Comparison of ENCODE assay signal across 8 cellular contexts in genomic region chr3:51389423-51390183, GRCh38. TPM values are rescaled to one million over a fixed set of nuclear protein-coding genes. Genes with fewer than 3 reads are reported as not detected.
DNase-seq lines count a peak whose midpoint lies in the region; ATAC-seq, FAIRE-seq and TF ChIP-seq lines count a peak whose summit lies in the region.

No MANE protein-coding gene starts in this region.

- no peak overlapping the region for H3K9ac ChIP-seq in H1 (replicated peaks in 1 of 4; ENCODE audit: extremely low read depth in 1 of 4, low read depth in 3 of 4, low read length in 3 of 4)

- H3K56ac ChIP-seq in H1 (replicated peaks; ENCODE audit: insufficient read length, low read depth, low read length), result no peak overlapping the region

- H3K27me3 Mint-ChIP-seq in mesothelial cell of epicardium (ENCODE audit: low read depth), result no peaks in the 10 kb centered on the region

- peaks cover 32 to 57% of the 10 kb centered on the region in 2 experiments for H3K79me2 ChIP-seq in H1 (ENCODE audit: control insufficient read depth in 1 of 2, insufficient read depth in 2 of 2, low read length in 2 of 2)

- H3K27me3 ChIP-seq in H1 (replicated peaks in 1 of 4; ENCODE audit: control insufficient read depth in 3 of 4, extremely low read depth in 1 of 4, insufficient read depth in 3 of 4, low read length in 3 of 4) (no peaks in the 10 kb centered on the region), suprapubic skin (no peaks in the 10 kb centered on the region)

- H4K8ac ChIP-seq in H1 (ENCODE audit: extremely low read depth, insufficient read depth, low read length), result no peak overlapping the region

- no peak overlapping the region for H2BK5ac ChIP-seq in H1 (ENCODE audit: low read depth, low read length)

- peak; percentile 46 for DNase-seq in EL
- DNase-seq in LHCN-M2 (ENCODE audit: low read depth), result peak; percentile 41
- DNase-seq in activated CD4-positive, alpha-beta T cell treated with anti-CD3 and anti-CD28 coated beads, Interleukin-2, amount 50 U/mL, for 48 hours, result peak; percentile 57 to 62
- DNase-seq in H1 (ENCODE audit: low read depth in 1 of 2, low spot score in 2 of 2), result peak in 1 of 2 experiments; percentile 73
- peak in 1 of 2 experiments; percentile 52 for DNase-seq in mesothelial cell of epicardium (ENCODE audit: low spot score in 2 of 2, unreplicated experiment in 2 of 2)
- peak in 1 of 2 donors; percentile 72 for DNase-seq in suprapubic skin (ENCODE audit: low spot score in 2 of 2)

- ATAC-seq in GM18861 (IDR thresholded peaks at IDR 0.05; ENCODE audit: unreplicated experiment), result no peak
- ATAC-seq in HG02852 (IDR thresholded peaks at IDR 0.05; ENCODE audit: unreplicated experiment), result no peak

- TF ChIP-seq EP300 in H1 (IDR thresholded peaks at IDR 0.05; ENCODE audit: borderline replicate concordance in 1 of 2, low read depth in 2 of 2, low read length in 2 of 2), result no peak
- TF ChIP-seq EP300 in suprapubic skin (IDR thresholded peaks at IDR 0.05), result no peak

- no peak for FAIRE-seq in H1 (lab: Jason Lieb, UNC)

- no peak overlapping the region for H2BK12ac ChIP-seq in H1 (ENCODE audit: low read depth, low read length)

- no peak overlapping the region; a peak in 1 of 4 replicates for H3K4me2 ChIP-seq in H1 (ENCODE audit: insufficient read depth in 1 of 2, low read depth in 2 of 2, low read length in 2 of 2)

- H3K4me1 ChIP-seq in H1 (replicated peaks in 1 of 4; ENCODE audit: control insufficient read depth in 3 of 4, insufficient read depth in 4 of 4, low read length in 3 of 4), result peaks cover 4 to 34% (median 18%) of the 10 kb centered on the region in 4 experiments
- H3K4me1 ChIP-seq in suprapubic skin, result peaks cover 84% of the 10 kb centered on the region

- H2AK5ac ChIP-seq in H1 (ENCODE audit: low read depth, low read length), result no peak overlapping the region

- H2BK15ac ChIP-seq in H1 (ENCODE audit: low read length), result no peak overlapping the region

- peak in 2 of 3 experiments; percentile 87 to 88; a peak in 3 of 4 replicates for TF ChIP-seq CTCF in H1 (IDR thresholded peaks at IDR 0.05; ENCODE audit: control extremely low read depth in 1 of 3, insufficient read depth in 1 of 3, low read depth in 1 of 3, low read length in 3 of 3)
- TF ChIP-seq CTCF in mesothelial cell of epicardium (IDR thresholded peaks at IDR 0.05; ENCODE audit: unreplicated experiment), result peak; percentile 64
- TF ChIP-seq CTCF in suprapubic skin (IDR thresholded peaks at IDR 0.05), result peak; percentile 30 to 72

- peak; percentile 63 to 72 for TF ChIP-seq RAD21 in H1 (IDR thresholded peaks at IDR 0.05 in 1 of 2, conservative IDR thresholded peaks at IDR 0.05 in 1 of 2; ENCODE audit: low read depth in 2 of 2, low read length in 2 of 2)

- 76% methylated on average over 5 of the region's 6 CpGs; no CpG with 5 or more reads in 1 of the 2 experiments for WGBS in H1 (ENCODE audit: extremely low coverage in 1 of 2, insufficient coverage in 1 of 2, insufficient read length in 1 of 2, insufficient replicate concordance in 2 of 2, low coverage in 1 of 2, low lambda C conversion rate in 2 of 2, missing lambda C conversion rate in 1 of 2), 2 experiments
- 41% methylated on average over 6 of the region's 6 CpGs for WGBS in suprapubic skin

- no peak overlapping the region for H2BK120ac ChIP-seq in H1 (replicated peaks; ENCODE audit: low read depth, low read length)

- H3K4me1 Mint-ChIP-seq in mesothelial cell of epicardium, result peaks cover 65% of the 10 kb centered on the region

- no peak overlapping the region for H3K14ac ChIP-seq in H1 (ENCODE audit: insufficient read length)

- no peak overlapping the region for H3K27ac ChIP-seq in H1 (ENCODE audit: low read depth, low read length)
- H3K27ac ChIP-seq in suprapubic skin, result peak overlapping the region; percentile 72

- H3K23ac ChIP-seq in H1 (ENCODE audit: insufficient read length), result no peak overlapping the region

- POLR2A ChIA-PET in H1 (lab: Charles Lee; ENCODE audit: partially characterized antibody), result interaction anchor here (1.0 to 2.8 kb wide), 8 partner anchors 18 to 773 kb away, joined by 3 to 9 read pairs (median 4); partner anchors contain the start of genes DCAF1 and MAPKAPK3

- H4K20me1 ChIP-seq in H1 (replicated peaks in 1 of 2; ENCODE audit: control insufficient read depth in 1 of 2, insufficient read depth in 2 of 2, low read length in 2 of 2), result peaks cover 26 to 41% of the 10 kb centered on the region in 2 experiments

- CTCF ChIA-PET in H1 (lab: Charles Lee; ENCODE audit: partially characterized antibody), result interaction anchor here (0.6 to 7.2 kb wide), 41 partner anchors 10 to 1090 kb away, joined by 3 to 53 read pairs (median 4); partner anchors contain the start of genes CISH, HYAL3, MAPKAPK3 and NAA80

- H3K18ac ChIP-seq in H1 (ENCODE audit: extremely low read depth, low read length), result no peak overlapping the region

- H2BK20ac ChIP-seq in H1 (ENCODE audit: low read length), result no peak overlapping the region

- H3K4me3 ChIP-seq in H1 (ENCODE audit: extremely low read depth in 1 of 4, insufficient read depth in 2 of 4, low read depth in 3 of 4, low read length in 4 of 4), result no peak overlapping the region
- no peak overlapping the region for H3K4me3 ChIP-seq in suprapubic skin

- no peaks in the 10 kb centered on the region for H3K9me3 Mint-ChIP-seq in mesothelial cell of epicardium

- peaks cover 13% of the 10 kb centered on the region for H3K79me1 ChIP-seq in H1 (ENCODE audit: low read depth, low read length)

- no peak overlapping the region for H2AFZ ChIP-seq in H1 (ENCODE audit: low read length)

- TF ChIP-seq POLR2A in H1 (IDR thresholded peaks at IDR 0.05; ENCODE audit: control extremely low read depth in 1 of 2, low read depth in 2 of 2, low read length in 2 of 2) (0 out of 3 replicates have a peak, but pooled peaks of 1 of the 2 experiments have one; percentile 50), suprapubic skin (IDR thresholded peaks at IDR 0.05) (no peak)

- peak overlapping the region; percentile 8 for H3K4me3 Mint-ChIP-seq in mesothelial cell of epicardium

- H3K36me3 ChIP-seq in H1 (ENCODE audit: control insufficient read depth in 2 of 4, insufficient read depth in 4 of 4, low read length in 3 of 4) (peaks cover 24 to 63% (median 38%) of the 10 kb centered on the region in 4 experiments), suprapubic skin (peaks cover 37% of the 10 kb centered on the region)

- peaks cover 12% of the 10 kb centered on the region for H3K23me2 ChIP-seq in H1 (ENCODE audit: low read depth, low read length)

- H3K4ac ChIP-seq in H1 (replicated peaks; ENCODE audit: insufficient read length, low read depth, low read length), result no peak overlapping the region

- H3K27ac Mint-ChIP-seq in mesothelial cell of epicardium, result peak overlapping the region; percentile 95

- H3K36me3 Mint-ChIP-seq in mesothelial cell of epicardium, result peaks cover 18% of the 10 kb centered on the region

- H4K91ac ChIP-seq in H1 (replicated peaks; ENCODE audit: insufficient read length, low read length), result no peak overlapping the region

- H4K5ac ChIP-seq in H1 (ENCODE audit: insufficient read length, low read depth, low read length), result no peak overlapping the region

- H3K9me3 ChIP-seq in H1 (ENCODE audit: insufficient read depth in 2 of 2, low read depth in 1 of 2, low read length in 1 of 2) (no peaks in the 10 kb centered on the region; a peak in 1 of 4 replicates), suprapubic skin (no peaks in the 10 kb centered on the region)

TF ChIP-seq in H1, 55 proteins besides CTCF, POLR2A, EP300 and RAD21 (continues in another document):
- TF ChIP-seq PHF8 (conservative IDR thresholded peaks at IDR 0.05; ENCODE audit: low read depth, low read length) (no peak), ZNF274 (IDR thresholded peaks at IDR 0.05; ENCODE audit: borderline replicate concordance, extremely low read depth, low read length) (no peak), SP1 (IDR thresholded peaks at IDR 0.05; ENCODE audit: low read depth, low read length) (no peak), CHD1 (IDR thresholded peaks at IDR 0.05; ENCODE audit: low read depth, low read length) (no peak), SRF (IDR thresholded peaks at IDR 0.05; ENCODE audit: low read depth, low read length) (no peak), POLR2AphosphoS5 (IDR thresholded peaks at IDR 0.05; ENCODE audit: low read depth, low read length) (peak; percentile 34; the same call in 1 of the 2 replicates), TAF1 (IDR thresholded peaks at IDR 0.05; ENCODE audit: low read depth, low read length) (0 out of 2 replicates have a peak, but pooled peaks have one; percentile 27), EZH2 (IDR thresholded peaks at IDR 0.05; ENCODE audit: low read depth, low read length, severe bottlenecking) (no peak), SIN3A (conservative IDR thresholded peaks at IDR 0.05 in 1 of 2, IDR thresholded peaks at IDR 0.05 in 1 of 2; ENCODE audit: low read depth in 1 of 2, low read length in 2 of 2) (0 out of 4 replicates have a peak, but pooled peaks of 1 of the 2 experiments have one; percentile 47), CEBPB (IDR thresholded peaks at IDR 0.05; ENCODE audit: low read depth, low read length) (no peak)

RNA-seq across cellular contexts. Expression of gene RBM15B, which starts 1.5 kb away (rescaled TPM):
- total RNA-seq in LHCN-M2 (2014; rRNA removed) (30.2 and 34.2 TPM in 2 replicates), mesothelial cell of epicardium (68.3 to 68.8 TPM (median 68.7 TPM) in 3 replicates), suprapubic skin (10 to 100 TPM; 33.6 to 50.9 (median 41.7) TPM)
- polyA plus RNA-seq in LHCN-M2 (2012), result 24.2 TPM
- total RNA-seq in H1 (2021; fragmentation: NEBNext Ultra II Directional; extraction: Animal tissue kit (Norgen Biotek cat#: 25700)), result 59.1 and 60.9 TPM in 2 replicates
- 22.2 and 30.1 TPM in 2 replicates for polyA plus RNA-seq in H1 (2011; rRNA removed)
- polyA plus RNA-seq in H1 (2011; cell fraction: cytosol; rRNA removed), result 28.2 TPM
- 30.4 TPM for polyA plus RNA-seq in H1 (2011; cell fraction: nucleus; rRNA removed)
- polyA plus RNA-seq in H1 (2012, experiment 1 of 2), result 42.0 to 44.4 TPM (median 44.0 TPM) in 4 replicates
- 36.6 TPM for polyA plus RNA-seq in H1 (2012, experiment 2 of 2)
- 30.4 TPM for polyA plus RNA-seq in H1 (2013, experiment 1 of 2)
- polyA plus RNA-seq in H1 (2013, experiment 2 of 2), result 30.7 TPM
- 36.5 and 42.7 TPM in 2 replicates for polyA minus RNA-seq in H1 (2011; rRNA and poly(A)+ RNA removed)
- polyA minus RNA-seq in H1 (2011; cell fraction: cytosol; rRNA and poly(A)+ RNA removed), result 32.4 TPM
- polyA minus RNA-seq in H1 (2011; cell fraction: nucleus; rRNA and poly(A)+ RNA removed), result 42.7 TPM

RNA-seq across cellular contexts. Expression of gene MANF, which starts 4.5 kb away (rescaled TPM):
- total RNA-seq in LHCN-M2 (2014; rRNA removed) (122 and 126 TPM in 2 replicates), mesothelial cell of epicardium (99.7 to 112 TPM (median 100 TPM) in 3 replicates), suprapubic skin (10 to 100 TPM; 21.7 to 64.0 (median 52.8) TPM)
- 125 TPM for polyA plus RNA-seq in LHCN-M2 (2012)
- 159 and 175 TPM in 2 replicates for total RNA-seq in H1 (2021; fragmentation: NEBNext Ultra II Directional; extraction: Animal tissue kit (Norgen Biotek cat#: 25700))
- polyA plus RNA-seq in H1 (2011; rRNA removed), result 25.3 and 37.5 TPM in 2 replicates
- polyA plus RNA-seq in H1 (2011; cell fraction: cytosol; rRNA removed), result 61.1 TPM
- 12.3 TPM for polyA plus RNA-seq in H1 (2011; cell fraction: nucleus; rRNA removed)
- polyA plus RNA-seq in H1 (2012, experiment 1 of 2), result 112 to 209 TPM (median 134 TPM) in 4 replicates
- polyA plus RNA-seq in H1 (2012, experiment 2 of 2), result 47.3 TPM
- 193 TPM for polyA plus RNA-seq in H1 (2013, experiment 1 of 2)
- polyA plus RNA-seq in H1 (2013, experiment 2 of 2), result 251 TPM
- polyA minus RNA-seq in H1 (2011; rRNA and poly(A)+ RNA removed), result 14.0 and 14.1 TPM in 2 replicates
- polyA minus RNA-seq in H1 (2011; cell fraction: cytosol; rRNA and poly(A)+ RNA removed), result 22.5 TPM
- polyA minus RNA-seq in H1 (2011; cell fraction: nucleus; rRNA and poly(A)+ RNA removed), result 15.0 TPM
